Comparison of ENCODE assay signal across 8 cellular contexts in the genomic region with DNA sequence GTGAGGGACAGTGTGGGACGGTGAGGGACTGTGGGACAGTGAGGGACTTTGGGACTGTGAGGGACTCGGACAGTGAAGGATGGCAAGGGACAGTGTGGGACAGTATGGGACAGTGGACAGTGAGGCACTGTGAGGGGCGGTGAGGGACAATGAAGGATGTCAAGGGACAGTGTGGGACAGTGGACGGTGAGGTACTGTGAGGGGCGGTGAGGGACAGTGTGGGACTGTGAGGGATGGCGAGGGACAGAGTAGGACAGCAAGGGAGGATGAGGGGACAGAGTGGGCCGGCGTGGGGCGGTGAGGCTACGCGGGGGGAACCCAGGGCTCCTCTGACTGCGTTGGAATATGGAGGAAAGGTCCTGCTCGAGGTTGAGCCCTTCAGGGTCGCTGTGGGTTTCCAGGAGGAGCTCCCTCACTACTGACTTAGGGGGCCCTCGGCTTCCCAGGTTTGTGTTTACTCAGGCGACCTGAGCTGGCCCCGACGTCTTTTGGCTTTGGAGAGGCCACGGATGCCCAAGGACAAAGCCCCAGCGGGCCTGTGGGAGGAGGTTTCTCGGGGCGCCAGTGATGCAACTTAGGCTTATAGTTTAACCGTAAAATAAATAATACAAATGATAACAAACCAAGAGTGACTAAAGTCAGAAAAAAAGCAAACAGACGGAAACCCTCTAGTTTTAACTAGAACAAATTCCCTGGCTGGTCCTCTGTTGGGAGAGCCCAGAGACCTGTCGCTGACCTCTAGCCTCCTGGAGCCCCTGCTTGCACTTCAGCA. TPM values are rescaled to one million over a fixed set of nuclear protein-coding genes. Genes with fewer than 3 reads are reported as not detected.
A peak's percentile ranks its signal among the peaks of the same experiment; 100 is the strongest.
DNase-seq lines count a peak whose midpoint lies in the region; ATAC-seq, FAIRE-seq and TF ChIP-seq lines count a peak whose summit lies in the region.

No MANE protein-coding gene starts in this region.

- H3K27ac Mint-ChIP-seq in naive thymus-derived CD8-positive, alpha-beta T cell = peak overlapping the region in 9 of 10 donors; percentile 63 to 90 (median 70)

- no peaks in the 10 kb centered on the region for H3K36me3 Mint-ChIP-seq in naive thymus-derived CD8-positive, alpha-beta T cell

- no peak for TF ChIP-seq POLR2A in GM12891 (IDR thresholded peaks at IDR 0.05; ENCODE audit: low read depth, low read length)

- peaks cover 27% of the 10 kb centered on the region for H3K36me3 ChIP-seq in MG63

- CTCF ChIA-PET in AG04450 (lab: Charles Lee) = interaction anchor here (0.7 to 1.0 kb wide), 2 partner anchors 52 to 68 kb away, joined by 3 read pairs; no protein-coding TSS in a partner anchor

- H3K4me1 Mint-ChIP-seq in naive thymus-derived CD8-positive, alpha-beta T cell = peaks cover 11 to 16% (median 11%) of the 10 kb centered on the region in 4 donors

- H3K9me3 Mint-ChIP-seq in naive thymus-derived CD8-positive, alpha-beta T cell = no peaks in the 10 kb centered on the region

- peak overlapping the region; percentile 69 to 88 (median 80) for H3K4me3 Mint-ChIP-seq in naive thymus-derived CD8-positive, alpha-beta T cell

- TF ChIP-seq CTCF in AG04450 (IDR thresholded peaks at IDR 0.05; ENCODE audit: low read depth, low read length) (no peak), epithelial cell of esophagus (IDR thresholded peaks at IDR 0.05; ENCODE audit: insufficient read depth, low read depth, low read length, missing control alignments) (no peak), GM20000 (IDR thresholded peaks at IDR 0.05; ENCODE audit: extremely low read depth, missing control alignments) (no peak)

- DNase-seq in AG04450 (ENCODE audit: low read depth, low spot score) = no peak
- peak; percentile 48 for DNase-seq in MG63
- DNase-seq in epithelial cell of esophagus (ENCODE audit: low read depth) = no peak
- DNase-seq in naive thymus-derived CD8-positive, alpha-beta T cell = no peak
- no peak for DNase-seq in cerebellar nuclear complex (lab: John Stamatoyannopoulos, UW)
- no peak for DNase-seq in GM20000 (ENCODE audit: low spot score)
- no peak for DNase-seq in GM12891 (ENCODE audit: insufficient read length, low spot score)
- no peak for DNase-seq in NCI-H187 (lab: John Stamatoyannopoulos, UW)

- ATAC-seq in naive thymus-derived CD8-positive, alpha-beta T cell = no peak

- no peaks in the 10 kb centered on the region for H3K27me3 ChIP-seq in AG04450 (ENCODE audit: control insufficient read depth, insufficient read depth, low read length)
- no peaks in the 10 kb centered on the region for H3K27me3 ChIP-seq in MG63

- peak overlapping the region; percentile 72 for H3K4me3 ChIP-seq in AG04450 (ENCODE audit: low read depth, low read length)
- H3K4me3 ChIP-seq in MG63 = peak overlapping the region; percentile 56
- peak overlapping the region; percentile 75 for H3K4me3 ChIP-seq in epithelial cell of esophagus (ENCODE audit: low read length)

- no peaks in the 10 kb centered on the region for H3K9me3 ChIP-seq in AG04450 (ENCODE audit: control insufficient read depth, insufficient read depth, low read length)
- H3K9me3 ChIP-seq in MG63 = no peaks in the 10 kb centered on the region

- no peak for FAIRE-seq in GM12891 (lab: Jason Lieb, UNC)

- peaks cover 5 to 26% (median 14%) of the 10 kb centered on the region in 5 donors for H3K27me3 Mint-ChIP-seq in naive thymus-derived CD8-positive, alpha-beta T cell

- H3K27ac ChIP-seq in AG04450 (ENCODE audit: low read depth, low read length) = peak overlapping the region; percentile 88

- POLR2A ChIA-PET in AG04450 (lab: Yijun Ruan, JAX) = interaction anchor here (0.6 to 1.8 kb wide), 14 partner anchors 9 to 316 kb away, joined by 3 to 7 read pairs (median 4); no protein-coding TSS in a partner anchor
- POLR2A ChIA-PET in naive thymus-derived CD8-positive, alpha-beta T cell (lab: Charles Lee) = interaction anchor here (1.1 to 2.0 kb wide), 2 partner anchors 12 to 291 kb away, joined by 3 to 9 read pairs; partner anchors contain the start of gene SLC45A1

TF ChIP-seq in GM12891, 5 proteins besides CTCF, POLR2A, EP300 and RAD21:
- TF ChIP-seq SPI1 (IDR thresholded peaks at IDR 0.05; ENCODE audit: low read depth, low read length) (no peak), PAX5 (IDR thresholded peaks at IDR 0.05; ENCODE audit: insufficient read depth, low read length, severe bottlenecking) (no peak), POLR2AphosphoS5 (IDR thresholded peaks at IDR 0.05; ENCODE audit: low read depth, low read length) (no peak), POU2F2 (IDR thresholded peaks at IDR 0.05; ENCODE audit: low read depth, low read length) (no peak), TAF1 (IDR thresholded peaks at IDR 0.05; ENCODE audit: low read depth, low read length) (no peak)
TF ChIP-seq in GM12891: peak in this region for 0.

RNA-seq across cellular contexts. Expression of gene ERRFI1, which starts 1.1 kb away (rescaled TPM):
- 102 and 105 TPM in 2 replicates for polyA plus RNA-seq in AG04450 (2011; rRNA removed)
- 47.7 and 49.1 TPM in 2 replicates for polyA minus RNA-seq in AG04450 (2011; rRNA and poly(A)+ RNA removed)
- total RNA-seq in MG63 (2014; rRNA removed; shearing (Covaris generic); ENCODE audit: low replicate concordance) = 66.9 and 104 TPM in 2 replicates
- total RNA-seq in naive thymus-derived CD8-positive, alpha-beta T cell = 1 to 10 TPM; 1.0 to 2.1 TPM
- polyA plus RNA-seq in naive thymus-derived CD8-positive, alpha-beta T cell = under 1 TPM in 2 of 3 donors, not detected in 1; 0.28 to 0.42 TPM
- polyA plus RNA-seq in GM12891 (2012; ENCODE audit: low read depth, missing spikeins) = 3.6 TPM

Comparison
In these comparisons a context has a peak if more than half of its experiments do, and no peak if none do; other contexts are left out.
1. RNA of gene ERRFI1, which starts 1.1 kb away (total RNA-seq): 66.9 to 104 TPM in MG63; 1.0 to 2.1 TPM in naive thymus-derived CD8-positive, alpha-beta T cell; every median in the first group is over 10 times any median in the second.
2. Peak in every context shown above with its lines, with median percentiles within 50 percentile points of each other: H3K4me3 ChIP-seq.